Comparison of ENCODE assay signal across 20 cellular contexts in the genomic region with DNA sequence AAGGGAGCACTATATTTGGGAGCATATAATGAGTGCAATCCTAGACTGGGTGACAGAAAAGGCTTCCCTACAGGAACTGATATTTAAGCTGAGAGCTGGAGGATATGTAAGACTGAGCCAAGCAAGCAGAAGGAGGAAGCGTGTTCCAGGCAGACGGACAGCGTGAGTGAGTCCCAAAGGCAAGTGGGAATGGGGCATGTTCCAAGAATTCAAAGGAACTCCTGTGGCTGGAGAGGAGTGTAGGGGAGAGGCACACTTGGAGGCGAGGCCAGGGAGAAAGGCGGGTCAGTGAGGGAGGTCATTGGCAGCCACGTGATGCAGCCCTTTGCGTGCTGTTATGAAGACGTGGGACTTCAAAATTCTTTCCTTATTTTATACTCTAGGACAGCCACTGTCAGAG. TPM values are rescaled to one million over a fixed set of nuclear protein-coding genes. Genes with fewer than 3 reads are reported as not detected.
DNase-seq lines count a peak whose midpoint lies in the region; ATAC-seq and TF ChIP-seq lines count a peak whose summit lies in the region.
"Had no signal": no experiment of that assay in that cellular context is flagged by ENCODE, and none has a peak within 500 bp of the region (broad histone marks: within the 10 kb centered on the region; RNA-seq: fewer than 3 reads in every experiment).

No MANE protein-coding gene starts in this region.

- peaks cover 0 to 3% (median 0%) of the 10 kb centered on the region in 5 donors for H3K36me3 Mint-ChIP-seq in naive thymus-derived CD4-positive, alpha-beta T cell
- H3K36me3 Mint-ChIP-seq: type B pancreatic cell had no signal

- peaks cover 8 to 15% (median 12%) of the 10 kb centered on the region in 7 donors for H3K4me1 Mint-ChIP-seq in naive thymus-derived CD4-positive, alpha-beta T cell

- H4K91ac ChIP-seq in trophoblast cell (ENCODE audit: low read depth, low read length) = no peak overlapping the region

- no peaks in the 10 kb centered on the region for H3K36me3 ChIP-seq in naive thymus-derived CD4-positive, alpha-beta T cell (ENCODE audit: control insufficient read depth in 2 of 3, insufficient read depth in 3 of 3, low read length in 3 of 3)
- H3K36me3 ChIP-seq in tibial nerve = no peaks in the 10 kb centered on the region
- no peaks in the 10 kb centered on the region for H3K36me3 ChIP-seq in trophoblast cell (ENCODE audit: control insufficient read depth in 1 of 2, insufficient read depth in 2 of 2, low read length in 2 of 2)

- H3K27ac Mint-ChIP-seq in naive thymus-derived CD4-positive, alpha-beta T cell = peak overlapping the region in 2 of 9 donors; percentile 15 to 29
- H3K27ac Mint-ChIP-seq: B cell, type B pancreatic cell had no signal

- TF ChIP-seq CTCF in tibial nerve (IDR thresholded peaks at IDR 0.05) = no peak

- H2AFZ ChIP-seq in trophoblast cell (ENCODE audit: insufficient read depth, low read length, poor library complexity) = no peak overlapping the region

- POLR2A ChIA-PET in naive thymus-derived CD4-positive, alpha-beta T cell (lab: Charles Lee) = no interaction called here

- no peak overlapping the region for H3K18ac ChIP-seq in trophoblast cell (ENCODE audit: low read length)

- H2BK5ac ChIP-seq in trophoblast cell (ENCODE audit: low read depth, low read length, poor library complexity) = no peak overlapping the region

- H3K79me1 ChIP-seq in trophoblast cell (ENCODE audit: low read length) = no peaks in the 10 kb centered on the region

- no peak overlapping the region for H4K8ac ChIP-seq in trophoblast cell (ENCODE audit: low read depth, low read length)

- no peak overlapping the region for H3K4me3 ChIP-seq in naive thymus-derived CD4-positive, alpha-beta T cell (ENCODE audit: low read length)
- H3K4me3 ChIP-seq in tibial nerve = no peak overlapping the region
- no peak overlapping the region for H3K4me3 ChIP-seq in trophoblast cell (ENCODE audit: low read depth, low read length)

- H2BK120ac ChIP-seq in trophoblast cell (ENCODE audit: insufficient read depth, low read length, poor library complexity) = no peak overlapping the region

- no peak overlapping the region for H3K14ac ChIP-seq in trophoblast cell (ENCODE audit: low read length)

- no peak overlapping the region for H3K4ac ChIP-seq in trophoblast cell (ENCODE audit: low read depth, low read length)

- H3K79me2 ChIP-seq in trophoblast cell (ENCODE audit: control insufficient read depth, insufficient read depth, low read length, poor library complexity) = no peaks in the 10 kb centered on the region

- peak; percentile 79 for DNase-seq in cerebellar cortex (ENCODE audit: low spot score)
- peak; percentile 78 for DNase-seq in cardiac septum (ENCODE audit: low spot score)
- no peak for DNase-seq in naive thymus-derived CD4-positive, alpha-beta T cell
- peak; percentile 44 to 59 for DNase-seq in tibial nerve (ENCODE audit: low spot score in 2 of 2)
- no peak for DNase-seq in T-helper 9 cell
- DNase-seq in activated CD4-positive, alpha-beta T cell treated with anti-CD3 and anti-CD28 coated beads for 1 hour = no peak
- DNase-seq in germinal center (ENCODE audit: low spot score) = no peak
- no peak for DNase-seq in trophoblast cell
- DNase-seq: activated naive CD4-positive, alpha-beta T cell treated with anti-CD3 and anti-CD28 coated beads, Interleukin-2, amount 10 ng/mL, durations not matched to agents 7 days and 5 days; GF-D8; hippocampal formation; KBM-7; kidney glomerular epithelial cell; NCI-H1092; NCI-H526; OCI-M1; stimulated activated CD4-positive, alpha-beta T cell treated with anti-CD3 and anti-CD28 coated beads, Interleukin-12 subunit alpha, Interleukin-12 subunit beta, amount 100 ng/mL, for 4 hours had no signal

- no peaks in the 10 kb centered on the region for H3K27me3 ChIP-seq in naive thymus-derived CD4-positive, alpha-beta T cell (ENCODE audit: control insufficient read depth in 2 of 2, insufficient read depth in 2 of 2, low read length in 2 of 2)
- H3K27me3 ChIP-seq in tibial nerve (no peaks in the 10 kb centered on the region), trophoblast cell (ENCODE audit: insufficient read depth, low read length) (no peaks in the 10 kb centered on the region)

- ATAC-seq in naive thymus-derived CD4-positive, alpha-beta T cell = peak; percentile 22

- no peak for TF ChIP-seq POLR2A in tibial nerve (IDR thresholded peaks at IDR 0.05)

- no peaks in the 10 kb centered on the region for H3K4me1 ChIP-seq in naive thymus-derived CD4-positive, alpha-beta T cell (ENCODE audit: control insufficient read depth in 2 of 2, insufficient read depth in 2 of 2, low read length in 2 of 2)
- peaks cover 0 to 31% (median 5%) of the 10 kb centered on the region in 4 donors for H3K4me1 ChIP-seq in tibial nerve
- H3K4me1 ChIP-seq in trophoblast cell (ENCODE audit: control insufficient read depth in 1 of 2, insufficient read depth in 2 of 2, low read length in 2 of 2) = no peaks in the 10 kb centered on the region

- no peaks in the 10 kb centered on the region for H3K27me3 Mint-ChIP-seq in naive thymus-derived CD4-positive, alpha-beta T cell
- H3K27me3 Mint-ChIP-seq: activated naive CD4-positive, alpha-beta T cell treated with anti-CD3 and anti-CD28 coated beads, Interleukin-2, amount 10 ng/mL, durations not matched to agents 7 days and 5 days; B cell had no signal

- no peak overlapping the region for H3K27ac ChIP-seq in naive thymus-derived CD4-positive, alpha-beta T cell (ENCODE audit: low read depth, low read length)
- H3K27ac ChIP-seq in tibial nerve (peak overlapping the region in 3 of 4 donors; percentile 17 to 84 (median 71)), trophoblast cell (ENCODE audit: low read depth, low read length) (no peak overlapping the region)
- H3K27ac ChIP-seq: HL-60 had no signal

- H3K23ac ChIP-seq in trophoblast cell (ENCODE audit: low read length) = no peak overlapping the region

- CTCF ChIA-PET in naive thymus-derived CD4-positive, alpha-beta T cell (lab: Charles Lee) = no interaction called here

- 44 to 47% methylated on average over 8 of the region's 8 CpGs for WGBS in tibial nerve, 2 donors
- WGBS in trophoblast cell (ENCODE audit: extremely low coverage, insufficient coverage, insufficient read length) = no CpG with 5 or more reads among the region's 8 CpGs

- H3K4me3 Mint-ChIP-seq in naive thymus-derived CD4-positive, alpha-beta T cell = no peak overlapping the region
- H3K4me3 Mint-ChIP-seq: activated naive CD4-positive, alpha-beta T cell treated with anti-CD3 and anti-CD28 coated beads, Interleukin-2, amount 10 ng/mL, durations not matched to agents 7 days and 5 days; B cell; type B pancreatic cell had no signal

- no peak overlapping the region for H2BK12ac ChIP-seq in trophoblast cell (ENCODE audit: low read length)

- H4K12ac ChIP-seq in trophoblast cell (ENCODE audit: low read depth, low read length) = no peak overlapping the region

- intact Hi-C loops in cardiac septum (cut with DNase I) = loop anchor here (10.0 kb wide), 3 partner anchors 139 to 479 kb away; no protein-coding TSS in a partner anchor
- intact Hi-C loops in naive thymus-derived CD4-positive, alpha-beta T cell (cut with micrococcal nuclease) = no loop called here

- no peak overlapping the region for H3K4me2 ChIP-seq in trophoblast cell (ENCODE audit: low read length)

- H3K9me3 ChIP-seq in naive thymus-derived CD4-positive, alpha-beta T cell (ENCODE audit: control insufficient read depth in 2 of 3, low read length in 3 of 3) = no peaks in the 10 kb centered on the region
- H3K9me3 ChIP-seq in tibial nerve (no peaks in the 10 kb centered on the region), trophoblast cell (ENCODE audit: insufficient read depth, low read depth, low read length) (no peaks in the 10 kb centered on the region)

- TF ChIP-seq EP300 in tibial nerve (IDR thresholded peaks at IDR 0.05) = peak in 1 of 2 donors; percentile 57

- H3K9ac ChIP-seq in trophoblast cell (ENCODE audit: low read length) = no peak overlapping the region

- H3K9me3 Mint-ChIP-seq in naive thymus-derived CD4-positive, alpha-beta T cell = peaks cover 0 to 6% (median 0%) of the 10 kb centered on the region in 11 donors
- H3K9me3 Mint-ChIP-seq: activated naive CD4-positive, alpha-beta T cell treated with anti-CD3 and anti-CD28 coated beads, Interleukin-2, amount 10 ng/mL, durations not matched to agents 7 days and 5 days had no signal

- no peak overlapping the region for H2AK5ac ChIP-seq in trophoblast cell (ENCODE audit: low read length)

RNA-seq across cellular contexts. Expression of gene SGK1, which starts 27.9 kb away (rescaled TPM):
- total RNA-seq in cardiac septum (79.2 TPM), tibial nerve (100 to 1,000 TPM; 103 to 127 (median 116) TPM)
- 100 to 1,000 TPM in 2 of 5 experiments, 10 to 100 TPM in 3; 16.4 to 443 (median 32.4) TPM for total RNA-seq in naive thymus-derived CD4-positive, alpha-beta T cell
- polyA plus RNA-seq in naive thymus-derived CD4-positive, alpha-beta T cell = 1 to 10 TPM; 6.9 to 8.0 TPM
- polyA plus RNA-seq in trophoblast cell (2013) = 261 and 288 TPM in 2 replicates

Comparison
In these comparisons a context has a peak if more than half of its experiments do, and no peak if none do; other contexts are left out.
1. DNase-seq: peak in cerebellar cortex (single experiment), cardiac septum (single experiment) and tibial nerve (2 of 2); none in naive thymus-derived CD4-positive, alpha-beta T cell (0 of 9), T-helper 9 cell (single experiment), activated CD4-positive, alpha-beta T cell treated with anti-CD3 and anti-CD28 coated beads for 1 hour (single experiment), germinal center (single experiment) and trophoblast cell (0 of 2).
2. H3K27ac ChIP-seq: peak in tibial nerve (3 of 4); none in naive thymus-derived CD4-positive, alpha-beta T cell (single experiment) and trophoblast cell (single experiment).